In the genomic region with DNA sequence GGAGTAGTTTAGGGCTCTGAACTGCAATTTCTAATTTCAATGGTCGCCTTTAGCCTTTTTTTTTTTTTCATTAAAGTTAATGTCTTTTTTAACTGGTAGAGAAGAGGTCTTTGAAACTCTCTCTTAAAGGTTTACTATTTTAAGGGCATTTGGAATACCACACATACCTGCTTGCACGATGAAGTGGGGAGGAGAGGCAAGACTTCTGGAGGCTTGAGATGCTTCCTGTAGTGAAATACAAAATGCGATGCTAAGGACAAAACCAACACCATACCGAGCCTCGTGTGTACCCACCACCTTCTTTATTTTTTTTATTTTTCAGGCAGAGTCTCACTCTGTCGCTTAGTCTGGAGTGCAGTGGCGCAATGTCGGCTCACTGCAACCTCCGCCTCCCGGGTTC, we compare ENCODE assay signal across 23 cellular contexts. TPM values are rescaled to one million over a fixed set of nuclear protein-coding genes. Genes with fewer than 3 reads are reported as not detected.
DNase-seq lines count a peak whose midpoint lies in the region; ATAC-seq and TF ChIP-seq lines count a peak whose summit lies in the region.
"Had no signal": no experiment of that assay in that cellular context is flagged by ENCODE, and none has a peak within 500 bp of the region (broad histone marks: within the 10 kb centered on the region; RNA-seq: fewer than 3 reads in every experiment).

No MANE protein-coding gene starts in this region.

- H3K27ac Mint-ChIP-seq in dendritic cell treated with granulocyte-macrophage colony-stimulating factor and Interleukin-4, amounts not matched to agents 40 ng/mL and 50 ng/mL, for 4 days, result peak overlapping the region; percentile 13
- H3K27ac Mint-ChIP-seq in natural killer cell treated with Interleukin-12 subunit alpha and Interleukin-12 subunit beta and Interleukin-15 and Interleukin-18, amount 100 ng/mL, for 72 hours, result no peak overlapping the region
- H3K27ac Mint-ChIP-seq: CD14-positive monocyte; CD4-positive, alpha-beta memory T cell; CD4-positive, CD25-positive, alpha-beta regulatory T cell had no signal

- no peak overlapping the region for H3K4me2 ChIP-seq in Loucy (ENCODE audit: low read depth, low read length, poor library complexity, severe bottlenecking)
- H3K4me2 ChIP-seq: BLaER1 had no signal

- intact Hi-C loops in dendritic cell treated with granulocyte-macrophage colony-stimulating factor and Interleukin-4, amounts not matched to agents 40 ng/mL and 50 ng/mL, for 4 days (cut with micrococcal nuclease), result loop anchor here (10.0 kb wide), 1 partner anchor 96 kb away; no protein-coding TSS in a partner anchor
- intact Hi-C loops in left lung (cut with DNase I) (no loop called here), lower lobe of right lung (cut with DNase I) (no loop called here)

- H3K9me3 ChIP-seq in Loucy (ENCODE audit: insufficient read depth, low read depth, low read length) (no peaks in the 10 kb centered on the region), left lung (no peaks in the 10 kb centered on the region), lower lobe of right lung (no peaks in the 10 kb centered on the region)
- H3K9me3 ChIP-seq: BE2C, BLaER1, Caco-2 had no signal

- ATAC-seq in left lung (peak; percentile 67), lower lobe of right lung (peak; percentile 49 to 58), HG03159 (IDR thresholded peaks at IDR 0.05; ENCODE audit: unreplicated experiment) (no peak)
- ATAC-seq in natural killer cell treated with Interleukin-12 subunit alpha and Interleukin-12 subunit beta and Interleukin-15 and Interleukin-18, amount 100 ng/mL, for 72 hours, result no peak

- no peak overlapping the region for H3K9ac ChIP-seq in Loucy (ENCODE audit: low read depth, low read length, poor library complexity, severe bottlenecking)
- H3K9ac ChIP-seq: BLaER1 had no signal

- no peaks in the 10 kb centered on the region for H3K9me2 ChIP-seq in Loucy (replicated peaks; ENCODE audit: low read depth, low read length)

- H4K20me1 ChIP-seq in Loucy (ENCODE audit: insufficient read depth, low read length, poor library complexity, severe bottlenecking), result no peaks in the 10 kb centered on the region

- H3K27ac ChIP-seq in left lung (no peak overlapping the region), lower lobe of right lung (no peak overlapping the region)
- H3K27ac ChIP-seq: BLaER1 had no signal

- no peak overlapping the region for H3K4me3 Mint-ChIP-seq in dendritic cell treated with granulocyte-macrophage colony-stimulating factor and Interleukin-4, amounts not matched to agents 40 ng/mL and 50 ng/mL, for 4 days
- H3K4me3 Mint-ChIP-seq in natural killer cell treated with Interleukin-12 subunit alpha and Interleukin-12 subunit beta and Interleukin-15 and Interleukin-18, amount 100 ng/mL, for 72 hours, result no peak overlapping the region
- H3K4me3 Mint-ChIP-seq: CD14-positive monocyte; CD4-positive, alpha-beta memory T cell; CD4-positive, CD25-positive, alpha-beta regulatory T cell; CD8-positive, alpha-beta memory T cell had no signal

- no peaks in the 10 kb centered on the region for H3F3A ChIP-seq in Loucy (ENCODE audit: low read depth)

- no peaks in the 10 kb centered on the region for H3K9me3 Mint-ChIP-seq in dendritic cell treated with granulocyte-macrophage colony-stimulating factor and Interleukin-4, amounts not matched to agents 40 ng/mL and 50 ng/mL, for 4 days
- H3K9me3 Mint-ChIP-seq in natural killer cell treated with Interleukin-12 subunit alpha and Interleukin-12 subunit beta and Interleukin-15 and Interleukin-18, amount 100 ng/mL, for 72 hours, result no peaks in the 10 kb centered on the region
- H3K9me3 Mint-ChIP-seq: CD4-positive, CD25-positive, alpha-beta regulatory T cell; CD8-positive, alpha-beta memory T cell had no signal

- DNase-seq in left lung (no peak), lower lobe of right lung (no peak), SK-N-DZ (ENCODE audit: low spot score) (no peak), COR-L47 (lab: John Stamatoyannopoulos, UW) (no peak)
- no peak for DNase-seq in natural killer cell treated with Interleukin-12 subunit alpha and Interleukin-12 subunit beta and Interleukin-15 and Interleukin-18, amount 100 ng/mL, for 72 hours (ENCODE audit: low spot score)
- DNase-seq: 8988T; ACHN; BE2C; C1 segment of cervical spinal cord; Caco-2; Calu3; CD4-positive, alpha-beta memory T cell; CD4-positive, CD25-positive, alpha-beta regulatory T cell; CD8-positive, alpha-beta memory T cell; DMS79 treated with DMSO at 0.1 percent for 48 hours; GF-D8 had no signal

- H3K36me3 ChIP-seq in Loucy (ENCODE audit: insufficient read depth, low read length) (no peaks in the 10 kb centered on the region), left lung (no peaks in the 10 kb centered on the region), lower lobe of right lung (no peaks in the 10 kb centered on the region)
- H3K36me3 ChIP-seq: BE2C had no signal

- H3K4me1 ChIP-seq in Loucy (ENCODE audit: insufficient read depth, low read length, poor library complexity, severe bottlenecking), result peaks cover 18% of the 10 kb centered on the region
- peaks cover 0 to 8% of the 10 kb centered on the region in 2 donors for H3K4me1 ChIP-seq in left lung
- no peaks in the 10 kb centered on the region for H3K4me1 ChIP-seq in lower lobe of right lung
- H3K4me1 ChIP-seq: BE2C had no signal

- no peaks in the 10 kb centered on the region for H3K27me3 Mint-ChIP-seq in dendritic cell treated with granulocyte-macrophage colony-stimulating factor and Interleukin-4, amounts not matched to agents 40 ng/mL and 50 ng/mL, for 4 days
- H3K27me3 Mint-ChIP-seq in natural killer cell treated with Interleukin-12 subunit alpha and Interleukin-12 subunit beta and Interleukin-15 and Interleukin-18, amount 100 ng/mL, for 72 hours, result no peaks in the 10 kb centered on the region
- H3K27me3 Mint-ChIP-seq: CD4-positive, CD25-positive, alpha-beta regulatory T cell had no signal

- no peaks in the 10 kb centered on the region for H3K79me2 ChIP-seq in Loucy (ENCODE audit: insufficient read depth, low read length)

- H3K27me3 ChIP-seq in Loucy (ENCODE audit: insufficient read depth, low read length, poor library complexity, severe bottlenecking) (no peaks in the 10 kb centered on the region), left lung (no peaks in the 10 kb centered on the region), lower lobe of right lung (ENCODE audit: low read depth) (no peaks in the 10 kb centered on the region)
- H3K27me3 ChIP-seq: BE2C, BLaER1 had no signal

- no peaks in the 10 kb centered on the region for H3K36me3 Mint-ChIP-seq in dendritic cell treated with granulocyte-macrophage colony-stimulating factor and Interleukin-4, amounts not matched to agents 40 ng/mL and 50 ng/mL, for 4 days (ENCODE audit: low read depth)
- no peaks in the 10 kb centered on the region for H3K36me3 Mint-ChIP-seq in natural killer cell treated with Interleukin-12 subunit alpha and Interleukin-12 subunit beta and Interleukin-15 and Interleukin-18, amount 100 ng/mL, for 72 hours
- H3K36me3 Mint-ChIP-seq: CD4-positive, alpha-beta memory T cell; CD4-positive, CD25-positive, alpha-beta regulatory T cell had no signal

- peaks cover 20% of the 10 kb centered on the region for H3K4me1 Mint-ChIP-seq in dendritic cell treated with granulocyte-macrophage colony-stimulating factor and Interleukin-4, amounts not matched to agents 40 ng/mL and 50 ng/mL, for 4 days (ENCODE audit: low read depth)
- H3K4me1 Mint-ChIP-seq in natural killer cell treated with Interleukin-12 subunit alpha and Interleukin-12 subunit beta and Interleukin-15 and Interleukin-18, amount 100 ng/mL, for 72 hours (ENCODE audit: low read depth in 2 of 2), result peaks cover 4 to 6% of the 10 kb centered on the region in 2 donors
- H3K4me1 Mint-ChIP-seq: CD4-positive, alpha-beta memory T cell had no signal

- H3K4me3 ChIP-seq in Loucy (ENCODE audit: low read length, poor library complexity, severe bottlenecking), result no peak overlapping the region
- H3K4me3 ChIP-seq in left lung, result no peak overlapping the region
- H3K4me3 ChIP-seq in lower lobe of right lung, result no peak overlapping the region
- H3K4me3 ChIP-seq: BLaER1 had no signal

- peak overlapping the region; percentile 33; the same call in 1 of the 2 replicates for H2AFZ ChIP-seq in Loucy (ENCODE audit: low read length)

- TF ChIP-seq CTCF in Loucy (conservative IDR thresholded peaks at IDR 0.05; ENCODE audit: low read length) (no peak), left lung (IDR thresholded peaks at IDR 0.05) (no peak), lower lobe of right lung (IDR thresholded peaks at IDR 0.05) (no peak)

RNA-seq across cellular contexts. Expression of a gene that starts 57.4 kb away (rescaled TPM):
- total RNA-seq in left lung (10 to 100 TPM in 1 of 2 donors, 1 to 10 TPM in 1; 1.0 to 17.6 TPM), lower lobe of right lung (5.3 TPM)
- total RNA-seq in natural killer cell treated with Interleukin-12 subunit alpha and Interleukin-12 subunit beta and Interleukin-15 and Interleukin-18, amount 100 ng/mL, for 72 hours, result under 1 TPM; 0.14 to 0.21 TPM
- 1.1 and 1.2 TPM in 2 replicates for polyA plus RNA-seq in SK-N-DZ (2014; cell fraction: cytosol; rRNA removed)
- polyA plus RNA-seq in SK-N-DZ (2014; cell fraction: nucleus; rRNA removed), result 0.85 and 1.3 TPM in 2 replicates
- total RNA-seq: A673; Caco-2; Calu3; CD4-positive, alpha-beta memory T cell; CD4-positive, CD25-positive, alpha-beta regulatory T cell had no signal
- polyA plus RNA-seq: AG04450; CD4-positive, alpha-beta memory T cell had no signal

Comparison
In these comparisons a context has a peak if more than half of its experiments do, and no peak if none do; other contexts are left out.
1. ATAC-seq: peak in left lung (single experiment) and lower lobe of right lung (2 of 2); none in natural killer cell treated with Interleukin-12 subunit alpha and Interleukin-12 subunit beta and Interleukin-15 and Interleukin-18, amount 100 ng/mL, for 72 hours (0 of 2) and HG03159 (single experiment).